Comparison of ENCODE assay signal across 13 cellular contexts in the genomic region with DNA sequence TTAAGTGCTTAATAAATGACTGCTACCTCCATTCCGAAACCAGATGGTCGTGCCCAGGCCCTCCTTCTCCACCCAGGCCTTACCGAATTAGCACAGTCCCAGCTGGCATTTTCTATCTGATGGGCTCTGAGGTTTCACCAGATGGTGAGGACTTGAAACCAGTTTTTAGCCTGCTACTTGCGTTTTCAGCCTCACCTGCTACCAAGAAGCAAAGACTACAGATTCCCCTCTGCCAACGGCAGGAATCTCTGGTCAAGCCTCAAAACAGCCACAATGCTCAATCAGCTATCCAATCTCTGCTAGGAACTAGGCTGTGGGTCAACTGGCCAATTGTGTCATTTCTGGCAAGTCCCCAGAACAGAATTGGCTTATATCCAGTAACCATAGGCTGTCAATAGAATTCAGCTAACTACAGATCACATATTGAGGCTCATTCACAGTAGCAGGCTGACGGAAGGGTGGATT. TPM values are rescaled to one million over a fixed set of nuclear protein-coding genes. Genes with fewer than 3 reads are reported as not detected.
A peak's percentile ranks its signal among the peaks of the same experiment; 100 is the strongest.
DNase-seq lines count a peak whose midpoint lies in the region; ATAC-seq, FAIRE-seq and TF ChIP-seq lines count a peak whose summit lies in the region.
"Had no signal": no experiment of that assay in that cellular context is flagged by ENCODE, and none has a peak within 500 bp of the region (broad histone marks: within the 10 kb centered on the region; RNA-seq: fewer than 3 reads in every experiment).

No MANE protein-coding gene starts in this region.

- no peak for TF ChIP-seq EP300 in HepG2 (IDR thresholded peaks at IDR 0.05; ENCODE audit: low read depth in 2 of 2, low read length in 2 of 2)
- TF ChIP-seq EP300 in HepG2 (CRISPR knock-in tag; IDR thresholded peaks at IDR 0.05; ENCODE audit: borderline replicate concordance): no peak

- no peak for TF ChIP-seq RAD21 in HepG2 (CRISPR knock-in tag; IDR thresholded peaks at IDR 0.05)

- no peak overlapping the region for H3K4me3 Mint-ChIP-seq in stimulated activated naive CD8-positive, alpha-beta T cell treated with anti-CD3 and anti-CD28 coated beads, Interleukin-15, amount 100 ng/mL, for 72 hours
- no peak overlapping the region for H3K4me3 Mint-ChIP-seq in activated naive CD8-positive, alpha-beta T cell
- no peak overlapping the region for H3K4me3 Mint-ChIP-seq in activated T-helper 2 cell treated with anti-CD3 and anti-CD28 coated beads, Interferon-gamma antibody, Interleukin-2, Interleukin-4, amounts not matched to agents 10 μg/mL and 5 μg/mL and 100 μg/mL, durations not matched to agents 14 hours and 24 hours and 36 hours (ENCODE audit: low read depth)
- H3K4me3 Mint-ChIP-seq: activated CD4-positive, alpha-beta T cell treated with anti-CD3 and anti-CD28 coated beads, Interleukin-2, amount 10 ng/mL, durations not matched to agents 7 days and 5 days; neural progenitor cell had no signal

- H3K9ac ChIP-seq in HepG2 (ENCODE audit: insufficient read depth, low read depth, low read length): no peak overlapping the region
- H3K9ac ChIP-seq: neural progenitor cell had no signal

- H3K4me2 ChIP-seq in HepG2 (ENCODE audit: low read depth, low read length): no peak overlapping the region
- H3K4me2 ChIP-seq: neural progenitor cell had no signal

- no peaks in the 10 kb centered on the region for H3K9me3 ChIP-seq in HepG2 (ENCODE audit: low read length)

- DNase-seq in stimulated activated naive CD8-positive, alpha-beta T cell treated with anti-CD3 and anti-CD28 coated beads, Interleukin-15, amount 100 ng/mL, for 72 hours: no peak
- no peak for DNase-seq in stimulated activated naive CD8-positive, alpha-beta T cell treated with anti-CD3 and anti-CD28 coated beads, Interleukin-15, Interleukin-2, amounts not matched to agents 100 U/mL and 50 U/mL, for 24 hours
- DNase-seq in HepG2 (ENCODE audit: low spot score) (peak; percentile 35), NCI-H748 treated with DMSO at 0.1 percent for 48 hours (lab: John Stamatoyannopoulos, UW) (no peak), GOT3 (lab: John Stamatoyannopoulos, UW) (no peak), activated gamma-delta T cell treated with Interleukin-2 at 50 U/mL for 16 hours (no peak)
- DNase-seq in activated T-helper 2 cell treated with anti-CD3 and anti-CD28 coated beads, Interferon-gamma antibody, Interleukin-2, Interleukin-4, amounts not matched to agents 10 μg/mL and 5 μg/mL and 100 μg/mL, durations not matched to agents 14 hours and 24 hours and 36 hours (ENCODE audit: low spot score): no peak
- DNase-seq: activated CD4-positive, alpha-beta T cell treated with anti-CD3 and anti-CD28 coated beads, Interleukin-2, amount 10 ng/mL, durations not matched to agents 7 days and 5 days; activated naive CD4-positive, alpha-beta T cell had no signal

- no peaks in the 10 kb centered on the region for H3K36me3 ChIP-seq in HepG2 (replicated peaks in 1 of 2; ENCODE audit: control insufficient read depth in 1 of 2, insufficient read depth in 2 of 2, low read length in 2 of 2)
- H3K36me3 ChIP-seq: neural progenitor cell had no signal

- H3K4me3 ChIP-seq in HepG2 (replicated peaks in 1 of 3; ENCODE audit: insufficient read depth in 1 of 3, low read depth in 2 of 3, low read length in 3 of 3): no peak overlapping the region
- H3K4me3 ChIP-seq: neural progenitor cell had no signal

- H4K20me1 ChIP-seq in HepG2 (ENCODE audit: insufficient read depth, low read length): no peaks in the 10 kb centered on the region

- 77% methylated on average over 6 of the region's 6 CpGs for WGBS in HepG2 (ENCODE audit: low lambda C conversion rate)

- no peak for TF ChIP-seq CTCF in HepG2 (CRISPR knock-in tag; IDR thresholded peaks at IDR 0.05)

- ATAC-seq in stimulated activated naive CD8-positive, alpha-beta T cell treated with anti-CD3 and anti-CD28 coated beads, Interleukin-15, amount 100 ng/mL, for 72 hours: peak; percentile 65
- ATAC-seq in stimulated activated naive CD8-positive, alpha-beta T cell treated with anti-CD3 and anti-CD28 coated beads, Interleukin-15, Interleukin-2, amounts not matched to agents 100 U/mL and 50 U/mL, for 24 hours: no peak
- no peak for ATAC-seq in HepG2

- POLR2A ChIA-PET in HepG2 (lab: Yijun Ruan, JAX): interaction anchor here (1.2 to 2.1 kb wide), 2 partner anchors 9 to 10 kb away, joined by 4 to 10 read pairs; no protein-coding TSS in a partner anchor

- no peaks in the 10 kb centered on the region for H3K27me3 Mint-ChIP-seq in stimulated activated naive CD8-positive, alpha-beta T cell treated with anti-CD3 and anti-CD28 coated beads, Interleukin-15, amount 100 ng/mL, for 72 hours
- no peaks in the 10 kb centered on the region for H3K27me3 Mint-ChIP-seq in activated naive CD8-positive, alpha-beta T cell
- no peaks in the 10 kb centered on the region for H3K27me3 Mint-ChIP-seq in activated T-helper 2 cell treated with anti-CD3 and anti-CD28 coated beads, Interferon-gamma antibody, Interleukin-2, Interleukin-4, amounts not matched to agents 10 μg/mL and 5 μg/mL and 100 μg/mL, durations not matched to agents 14 hours and 24 hours and 36 hours (ENCODE audit: low read depth)
- H3K27me3 Mint-ChIP-seq: activated CD4-positive, alpha-beta T cell treated with anti-CD3 and anti-CD28 coated beads, Interleukin-2, amount 10 ng/mL, durations not matched to agents 7 days and 5 days had no signal

- peaks cover 46% of the 10 kb centered on the region for H3K4me1 Mint-ChIP-seq in stimulated activated naive CD8-positive, alpha-beta T cell treated with anti-CD3 and anti-CD28 coated beads, Interleukin-15, amount 100 ng/mL, for 72 hours
- H3K4me1 Mint-ChIP-seq in activated naive CD8-positive, alpha-beta T cell (ENCODE audit: low read depth): peaks cover 48% of the 10 kb centered on the region
- peaks cover 3% of the 10 kb centered on the region for H3K4me1 Mint-ChIP-seq in activated T-helper 2 cell treated with anti-CD3 and anti-CD28 coated beads, Interferon-gamma antibody, Interleukin-2, Interleukin-4, amounts not matched to agents 10 μg/mL and 5 μg/mL and 100 μg/mL, durations not matched to agents 14 hours and 24 hours and 36 hours (ENCODE audit: low read depth)
- H3K4me1 Mint-ChIP-seq: activated CD4-positive, alpha-beta T cell treated with anti-CD3 and anti-CD28 coated beads, Interleukin-2, amount 10 ng/mL, durations not matched to agents 7 days and 5 days; neural progenitor cell had no signal

- intact Hi-C loops in HepG2 (cut with micrococcal nuclease; ENCODE audit: unreplicated experiment): no loop called here
- intact Hi-C loops in activated T-helper 2 cell treated with anti-CD3 and anti-CD28 coated beads, Interferon-gamma antibody, Interleukin-2, Interleukin-4, amounts not matched to agents 10 μg/mL and 5 μg/mL and 100 μg/mL, durations not matched to agents 14 hours and 24 hours and 36 hours (cut with micrococcal nuclease): no loop called here

- BruUV-seq in HepG2 (replicated peaks; lab: Mats Ljungman, UMichigan): no TSS peak

- H3K27ac ChIP-seq in HepG2 (ENCODE audit: extremely low read length, insufficient read depth, low read length): no peak overlapping the region
- H3K27ac ChIP-seq: neural progenitor cell had no signal

- no peak overlapping the region for H2AFZ ChIP-seq in HepG2 (ENCODE audit: low read length)
- H2AFZ ChIP-seq: neural progenitor cell had no signal

- CTCF ChIA-PET in HepG2 (lab: Yijun Ruan, JAX; ENCODE audit: low intra/inter-chr PET ratio, low total read pairs): no interaction called here

- in situ Hi-C loops in HepG2 (cut with HindIII; ENCODE audit: extremely low pct_ligation_motif_present, low pct_unique_long_range_greater_than_20kb): no loop called here

- H3K9me3 Mint-ChIP-seq in stimulated activated naive CD8-positive, alpha-beta T cell treated with anti-CD3 and anti-CD28 coated beads, Interleukin-15, amount 100 ng/mL, for 72 hours: no peaks in the 10 kb centered on the region
- no peaks in the 10 kb centered on the region for H3K9me3 Mint-ChIP-seq in activated naive CD8-positive, alpha-beta T cell (ENCODE audit: low read depth)
- no peaks in the 10 kb centered on the region for H3K9me3 Mint-ChIP-seq in activated T-helper 2 cell treated with anti-CD3 and anti-CD28 coated beads, Interferon-gamma antibody, Interleukin-2, Interleukin-4, amounts not matched to agents 10 μg/mL and 5 μg/mL and 100 μg/mL, durations not matched to agents 14 hours and 24 hours and 36 hours
- H3K9me3 Mint-ChIP-seq: activated CD4-positive, alpha-beta T cell treated with anti-CD3 and anti-CD28 coated beads, Interleukin-2, amount 10 ng/mL, durations not matched to agents 7 days and 5 days; neural progenitor cell had no signal

- no peak for FAIRE-seq in HepG2 (lab: Jason Lieb, UNC)
- FAIRE-seq: RCC 7860 had no signal

- no peaks in the 10 kb centered on the region for H3K27me3 ChIP-seq in HepG2 (ENCODE audit: control insufficient read depth in 1 of 2, insufficient read depth in 2 of 2, low read length in 2 of 2)
- H3K27me3 ChIP-seq: neural progenitor cell had no signal

- no peak for TF ChIP-seq POLR2A in HepG2 (IDR thresholded peaks at IDR 0.05; ENCODE audit: insufficient read depth in 1 of 2, low read depth in 2 of 2, low read length in 2 of 2)

- peaks cover 8% of the 10 kb centered on the region for H3K36me3 Mint-ChIP-seq in activated naive CD8-positive, alpha-beta T cell
- H3K36me3 Mint-ChIP-seq in activated T-helper 2 cell treated with anti-CD3 and anti-CD28 coated beads, Interferon-gamma antibody, Interleukin-2, Interleukin-4, amounts not matched to agents 10 μg/mL and 5 μg/mL and 100 μg/mL, durations not matched to agents 14 hours and 24 hours and 36 hours (ENCODE audit: low read depth): no peaks in the 10 kb centered on the region
- H3K36me3 Mint-ChIP-seq: neural progenitor cell had no signal

- H3K4me1 ChIP-seq in HepG2 (ENCODE audit: insufficient read depth, low read length): peaks cover 56% of the 10 kb centered on the region
- H3K4me1 ChIP-seq: neural progenitor cell had no signal

- H3K27ac Mint-ChIP-seq in stimulated activated naive CD8-positive, alpha-beta T cell treated with anti-CD3 and anti-CD28 coated beads, Interleukin-15, amount 100 ng/mL, for 72 hours: no peak overlapping the region
- H3K27ac Mint-ChIP-seq in activated naive CD8-positive, alpha-beta T cell: peak overlapping the region; percentile 68
- H3K27ac Mint-ChIP-seq in activated T-helper 2 cell treated with anti-CD3 and anti-CD28 coated beads, Interferon-gamma antibody, Interleukin-2, Interleukin-4, amounts not matched to agents 10 μg/mL and 5 μg/mL and 100 μg/mL, durations not matched to agents 14 hours and 24 hours and 36 hours: no peak overlapping the region
- H3K27ac Mint-ChIP-seq: activated CD4-positive, alpha-beta T cell treated with anti-CD3 and anti-CD28 coated beads, Interleukin-2, amount 10 ng/mL, durations not matched to agents 7 days and 5 days; neural progenitor cell had no signal

- no peaks in the 10 kb centered on the region for H3K79me2 ChIP-seq in HepG2 (ENCODE audit: insufficient read depth, low read length)

RNA-seq across cellular contexts. Expression of a gene that starts 11.7 kb away (rescaled TPM):
- total RNA-seq in HepG2 (2016; rRNA removed; fragmentation: Illumina TruSeq; extraction: Trizol): 0.24 and 0.90 TPM in 2 replicates
- total RNA-seq in HepG2 (2016; cell fraction: cytosol; rRNA removed; fragmentation: Illumina TruSeq; extraction: Trizol; ENCODE audit: low read depth): 0.20 and 0.35 TPM in 2 replicates
- total RNA-seq in HepG2 (2016; cell fraction: insoluble cytoplasmic fraction; rRNA removed; fragmentation: Illumina TruSeq; extraction: Trizol): 0.76 and 0.86 TPM in 2 replicates
- 0.17 and 0.31 TPM in 2 replicates for total RNA-seq in HepG2 (2016; cell fraction: membrane; rRNA removed; fragmentation: Illumina TruSeq; extraction: Trizol)
- total RNA-seq in HepG2 (2016; cell fraction: nucleus; rRNA removed; fragmentation: Illumina TruSeq; extraction: Trizol): 0.34 and 1.1 TPM in 2 replicates
- 2.5 and 4.1 TPM in 2 replicates for polyA plus RNA-seq in HepG2 (2011; rRNA removed)
- 2.7 and 2.9 TPM in 2 replicates for polyA plus RNA-seq in HepG2 (2011; cell fraction: cytosol; rRNA removed)
- polyA plus RNA-seq in HepG2 (2011; cell fraction: nucleus; rRNA removed): 0.26 and 1.3 TPM in 2 replicates
- 1.8 and 2.5 TPM in 2 replicates for polyA plus RNA-seq in HepG2 (2012)
- polyA plus RNA-seq in HepG2 (2016; cell fraction: cytosol; fragmentation: Illumina TruSeq; extraction: Trizol; ENCODE audit: low read depth): 0.02 and 0.08 TPM in 2 replicates
- polyA plus RNA-seq in HepG2 (2016; cell fraction: insoluble cytoplasmic fraction; fragmentation: Illumina TruSeq; extraction: Trizol; ENCODE audit: low read depth): 0.19 and 0.47 TPM in 2 replicates
- 0.17 and 0.31 TPM in 2 replicates for polyA plus RNA-seq in HepG2 (2016; cell fraction: membrane; fragmentation: Illumina TruSeq; extraction: Trizol; ENCODE audit: low read depth)
- 0.15 and 0.64 TPM in 2 replicates for polyA plus RNA-seq in HepG2 (2016; cell fraction: nucleus; fragmentation: Illumina TruSeq; extraction: Trizol; ENCODE audit: insufficient read depth, low read depth)
- polyA minus RNA-seq in HepG2 (2011; rRNA and poly(A)+ RNA removed; ENCODE audit: low replicate concordance): 0.70 and 13.4 TPM in 2 replicates
- polyA minus RNA-seq in HepG2 (2011; cell fraction: cytosol; rRNA and poly(A)+ RNA removed): 3.4 and 6.4 TPM in 2 replicates
- 0.77 and 1.4 TPM in 2 replicates for polyA minus RNA-seq in HepG2 (2011; cell fraction: nucleus; rRNA and poly(A)+ RNA removed)
- 9.8 and 11.1 TPM in 2 replicates for total RNA-seq in activated T-helper 2 cell treated with anti-CD3 and anti-CD28 coated beads, Interferon-gamma antibody, Interleukin-2, Interleukin-4, amounts not matched to agents 10 μg/mL and 5 μg/mL and 100 μg/mL, durations not matched to agents 14 hours and 24 hours and 36 hours
- polyA plus RNA-seq: AG04450 had no signal
